18 cellular contexts compared by ENCODE assay signal in the genomic region with DNA sequence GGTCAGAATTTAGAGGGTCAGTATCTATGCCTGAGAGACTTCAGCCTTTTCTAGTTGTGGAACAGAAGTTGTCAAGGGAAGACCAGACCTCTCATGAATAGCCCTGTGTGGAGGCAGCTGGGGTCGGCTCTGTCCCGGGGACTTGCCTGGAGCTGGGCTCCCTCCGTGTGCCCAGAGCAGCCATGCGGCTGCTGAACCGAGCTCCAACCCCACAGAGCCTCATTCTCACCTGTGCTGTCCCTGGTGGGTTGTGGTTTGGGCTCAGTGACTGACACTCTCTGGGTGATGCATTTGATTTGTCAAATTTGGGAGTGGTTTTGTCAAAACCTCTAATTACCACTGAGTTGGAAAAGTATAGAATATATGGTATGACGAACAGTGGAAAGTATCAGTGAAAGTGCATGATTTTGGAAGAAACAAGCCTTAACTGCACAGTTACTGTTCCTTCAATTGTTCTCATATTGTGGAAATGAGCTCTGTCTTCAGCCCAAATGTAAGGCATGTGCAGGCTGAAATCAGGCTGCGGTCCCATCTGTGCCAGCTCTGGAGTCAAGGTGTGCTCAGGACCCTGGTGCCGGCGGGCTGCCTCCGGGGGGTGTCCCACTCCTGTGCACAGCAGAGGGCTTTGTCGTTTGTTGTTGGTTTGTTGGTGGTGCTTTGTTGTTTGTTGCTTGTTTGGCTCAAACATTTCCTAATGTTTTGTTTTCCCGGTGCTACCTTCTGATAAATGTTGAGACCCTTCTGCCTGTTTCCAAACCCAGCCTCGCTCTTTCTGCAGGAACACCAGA.
"Had no signal": no experiment of that assay in that cellular context is flagged by ENCODE, and none has a peak within 500 bp of the region (broad histone marks: within the 10 kb centered on the region; RNA-seq: fewer than 3 reads in every experiment).

No MANE protein-coding gene starts in this region.

- H3K4me2 ChIP-seq: SK-N-SH had no signal

- H3K9ac ChIP-seq: SK-N-SH had no signal

- H3K27ac ChIP-seq: RWPE1 had no signal

- DNase-seq: Kasumi-1, KG1, MM.1S, NCI-H1092 treated with DMSO at 0.1 percent for 48 hours, NCI-H1436, NCI-H2029, NCI-H2081 treated with DMSO at 0.1 percent for 48 hours, NCI-H2171, NCI-H226, NCI-H446, NCI-H510A, NCI-H524 treated with DMSO at 0.1 percent for 48 hours, NCI-H69, NCI-H774, SHP77, SK-N-SH, SW 1271 had no signal

- H3K9me3 ChIP-seq: SK-N-SH had no signal
